8 cellular contexts compared by ENCODE assay signal in the genomic region with DNA sequence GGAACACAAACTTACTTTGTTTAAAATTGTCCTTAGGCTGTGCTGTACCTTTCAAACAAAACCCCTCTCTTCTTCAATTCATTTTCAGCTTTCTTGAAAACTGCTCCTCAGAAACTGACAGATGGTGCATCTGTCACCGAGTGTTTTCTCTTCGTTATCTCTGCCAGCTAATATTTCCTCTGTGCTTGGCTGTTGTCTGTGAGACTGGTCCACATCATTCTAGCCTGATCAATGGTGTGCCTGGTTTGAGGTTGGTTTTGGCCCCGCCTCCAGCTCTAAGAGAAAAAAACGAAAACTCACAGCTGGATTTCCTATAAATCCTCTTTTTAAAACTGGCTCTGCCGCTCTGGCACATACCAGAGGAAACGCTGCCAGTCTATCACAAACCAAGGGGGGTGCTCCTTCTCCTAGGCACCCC.
DNase-seq lines count a peak whose midpoint lies in the region; ATAC-seq and TF ChIP-seq lines count a peak whose summit lies in the region.

No MANE protein-coding gene starts in this region.

- in situ Hi-C loops in gastrocnemius medialis (cut with MboI; ENCODE audit: low sequenced_read_pairs in 4 of 4): no loop called here

- peak in 1 of 2 donors; percentile 30 for TF ChIP-seq POLR2A in gastrocnemius medialis (IDR thresholded peaks at IDR 0.05)

- no peaks in the 10 kb centered on the region for H3K27me3 ChIP-seq in gastrocnemius medialis

- CTCF ChIA-PET in RWPE1 (lab: Yijun Ruan, JAX): no interaction called here

- H3K36me3 ChIP-seq in gastrocnemius medialis: no peaks in the 10 kb centered on the region

- TF ChIP-seq CTCF in gastrocnemius medialis (IDR thresholded peaks at IDR 0.05 in 4 of 5, conservative IDR thresholded peaks at IDR 0.05 in 1 of 5) (no peak), RWPE1 (conservative IDR thresholded peaks at IDR 0.05; ENCODE audit: low read depth) (no peak)

- H3K27ac ChIP-seq in caudate nucleus (ENCODE audit: low read depth, low read length) (peak overlapping the region; percentile 64), gastrocnemius medialis (peak overlapping the region; percentile 54 to 76 (median 75)), RWPE1 (no peak overlapping the region)

- POLR2A ChIA-PET in RWPE1 (lab: Yijun Ruan, JAX; ENCODE audit: low non-redundant PET): no interaction called here

- intact Hi-C loops in gastrocnemius medialis (cut with DNase I; ENCODE audit: low total_unique reads): no loop called here

- peak overlapping the region in 3 of 4 donors; percentile 37 to 48 (median 45) for H3K4me3 ChIP-seq in gastrocnemius medialis

- H3K9me3 ChIP-seq in gastrocnemius medialis: no peaks in the 10 kb centered on the region

- peak; percentile 62 for ATAC-seq in GM18909 (IDR thresholded peaks at IDR 0.05; ENCODE audit: poor library complexity, unreplicated experiment)
- ATAC-seq in HG03103 (IDR thresholded peaks at IDR 0.05; ENCODE audit: low read depth, unreplicated experiment): peak; percentile 49
- no peak for ATAC-seq in gastrocnemius medialis
- no peak for ATAC-seq in GM21526 (IDR thresholded peaks at IDR 0.05; ENCODE audit: low FRiP score, unreplicated experiment)

- peaks cover 36 to 42% of the 10 kb centered on the region in 2 donors for H3K4me1 ChIP-seq in gastrocnemius medialis

- DNase-seq in caudate nucleus (lab: John Stamatoyannopoulos, UW) (peak in 23 of 61 donors; percentile 7 to 81 (median 30)), gastrocnemius medialis (no peak), SHP77 (lab: John Stamatoyannopoulos, UW) (no peak), RWPE1 (ENCODE audit: low spot score) (no peak), kidney tubule cell (ENCODE audit: low spot score) (no peak)

Comparison
In these comparisons a context has a peak if more than half of its experiments do, and no peak if none do; other contexts are left out.
1. ATAC-seq: peak in GM18909 (single experiment) and HG03103 (single experiment); none in gastrocnemius medialis (0 of 2) and GM21526 (single experiment).